Comparison of ENCODE assay signal across 6 cellular contexts in the genomic region with DNA sequence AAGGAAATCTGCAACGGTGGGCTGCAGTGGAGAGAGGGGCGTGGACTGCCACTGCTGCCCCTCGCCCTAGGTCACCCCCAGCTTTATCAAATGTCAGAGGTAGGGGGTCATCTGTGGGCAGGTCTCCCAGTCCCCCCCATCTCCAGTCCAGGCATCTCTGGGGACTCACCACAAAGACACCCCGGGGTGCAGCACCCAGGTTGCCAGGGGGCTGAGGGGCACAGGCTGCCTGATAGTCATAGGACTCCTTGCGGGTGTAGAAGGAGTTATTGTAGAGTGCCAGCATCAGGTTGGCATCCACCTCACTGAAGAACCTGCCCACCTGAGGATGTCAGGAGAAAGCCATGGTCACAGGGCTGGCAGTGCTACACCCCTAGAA. TPM values are rescaled to one million over a fixed set of nuclear protein-coding genes. Genes with fewer than 3 reads are reported as not detected.
A peak's percentile ranks its signal among the peaks of the same experiment; 100 is the strongest.
DNase-seq lines count a peak whose midpoint lies in the region; ATAC-seq and TF ChIP-seq lines count a peak whose summit lies in the region.

No MANE protein-coding gene starts in this region.

- 86% methylated on average over 5 of the region's 5 CpGs for WGBS in hepatocyte (ENCODE audit: low lambda C conversion rate, missing lambda C conversion rate)

- no peaks in the 10 kb centered on the region for H3K36me3 ChIP-seq in hepatocyte (replicated peaks; ENCODE audit: insufficient read depth, low read depth)

- peak overlapping the region; percentile 93 for H3K4me2 ChIP-seq in hepatocyte

- H2AFZ ChIP-seq in hepatocyte, result no peak overlapping the region

- no peaks in the 10 kb centered on the region for H3K27me3 Mint-ChIP-seq in activated naive CD4-positive, alpha-beta T cell treated with anti-CD3 and anti-CD28 coated beads, Interleukin-2, amount 50 U/mL, for 24 hours
- H3K27me3 Mint-ChIP-seq in type B pancreatic cell, result no peaks in the 10 kb centered on the region

- no peaks in the 10 kb centered on the region for H3K9me3 ChIP-seq in hepatocyte (ENCODE audit: low read depth)

- no peaks in the 10 kb centered on the region for H3K79me2 ChIP-seq in hepatocyte

- H3K36me3 Mint-ChIP-seq in activated naive CD4-positive, alpha-beta T cell treated with anti-CD3 and anti-CD28 coated beads, Interleukin-2, amount 50 U/mL, for 24 hours, result no peaks in the 10 kb centered on the region
- no peaks in the 10 kb centered on the region for H3K36me3 Mint-ChIP-seq in type B pancreatic cell

- peak overlapping the region; percentile 59 for H3K27ac Mint-ChIP-seq in activated naive CD4-positive, alpha-beta T cell treated with anti-CD3 and anti-CD28 coated beads, Interleukin-2, amount 50 U/mL, for 24 hours
- no peak overlapping the region for H3K27ac Mint-ChIP-seq in type B pancreatic cell

- H3K9me3 Mint-ChIP-seq in activated naive CD4-positive, alpha-beta T cell treated with anti-CD3 and anti-CD28 coated beads, Interleukin-2, amount 50 U/mL, for 24 hours, result no peaks in the 10 kb centered on the region
- no peaks in the 10 kb centered on the region for H3K9me3 Mint-ChIP-seq in type B pancreatic cell

- no peak overlapping the region for H3K27ac ChIP-seq in hepatocyte

- H3K9me2 ChIP-seq in hepatocyte (replicated peaks; ENCODE audit: insufficient read depth), result no peaks in the 10 kb centered on the region

- H4K20me1 ChIP-seq in hepatocyte (ENCODE audit: insufficient read depth, poor library complexity, severe bottlenecking), result no peaks in the 10 kb centered on the region

- H3K4me1 Mint-ChIP-seq in activated naive CD4-positive, alpha-beta T cell treated with anti-CD3 and anti-CD28 coated beads, Interleukin-2, amount 50 U/mL, for 24 hours, result peaks cover 30% of the 10 kb centered on the region
- peaks cover 4% of the 10 kb centered on the region for H3K4me1 Mint-ChIP-seq in type B pancreatic cell (ENCODE audit: unreplicated experiment)

- H3K4me1 ChIP-seq in hepatocyte (ENCODE audit: insufficient read depth), result no peaks in the 10 kb centered on the region

- no peaks in the 10 kb centered on the region for H3K27me3 ChIP-seq in hepatocyte

- no peak for TF ChIP-seq CTCF in hepatocyte (IDR thresholded peaks at IDR 0.05; ENCODE audit: poor library complexity)
- no peak for TF ChIP-seq CTCF in type B pancreatic cell (conservative IDR thresholded peaks at IDR 0.05)

- H3K4me3 Mint-ChIP-seq in activated naive CD4-positive, alpha-beta T cell treated with anti-CD3 and anti-CD28 coated beads, Interleukin-2, amount 50 U/mL, for 24 hours, result peak overlapping the region; percentile 86
- peak overlapping the region; percentile 85 for H3K4me3 Mint-ChIP-seq in type B pancreatic cell

- ATAC-seq in HG03045 (IDR thresholded peaks at IDR 0.05; ENCODE audit: unreplicated experiment), result no peak

- H3K4me3 ChIP-seq in hepatocyte, result no peak overlapping the region

- DNase-seq in activated naive CD4-positive, alpha-beta T cell (lab: John Stamatoyannopoulos, UW), result no peak
- DNase-seq in hepatocyte (ENCODE audit: low spot score), result no peak
- no peak for DNase-seq in type B pancreatic cell (ENCODE audit: extremely low spot score, unreplicated experiment)
- no peak for DNase-seq in germinal center (ENCODE audit: low spot score)

RNA-seq across cellular contexts. Expression of a gene that starts 6.5 kb away (rescaled TPM):
- total RNA-seq in hepatocyte (49.3 and 63.0 TPM in 2 replicates), type B pancreatic cell (ENCODE audit: low replicate concordance) (42.7 and 44.4 TPM in 2 replicates)
- 64.5 and 69.9 TPM in 2 replicates for polyA plus RNA-seq in hepatocyte

RNA-seq across cellular contexts. Expression of a gene that starts 15.2 kb away (rescaled TPM):
- total RNA-seq in hepatocyte (31.0 and 37.3 TPM in 2 replicates), type B pancreatic cell (ENCODE audit: low replicate concordance) (10.1 and 15.9 TPM in 2 replicates)
- polyA plus RNA-seq in hepatocyte, result 40.5 and 46.9 TPM in 2 replicates

RNA-seq across cellular contexts. Expression of a gene that starts 15.3 kb away (rescaled TPM):
- total RNA-seq in hepatocyte (22.3 and 23.5 TPM in 2 replicates), type B pancreatic cell (ENCODE audit: low replicate concordance) (20.3 and 27.9 TPM in 2 replicates)
- 27.0 and 34.6 TPM in 2 replicates for polyA plus RNA-seq in hepatocyte

RNA-seq across cellular contexts. Expression of a gene that starts 20.3 kb away (rescaled TPM):
- total RNA-seq in hepatocyte (0.20 and 0.44 TPM in 2 replicates), type B pancreatic cell (ENCODE audit: low replicate concordance) (1.8 and 13.4 TPM in 2 replicates)
- 0.18 and 0.77 TPM in 2 replicates for polyA plus RNA-seq in hepatocyte

RNA-seq across cellular contexts. Expression of a gene that starts 25.2 kb away (rescaled TPM):
- total RNA-seq in hepatocyte, result 11.3 and 13.4 TPM in 2 replicates
- polyA plus RNA-seq in hepatocyte, result 22.9 and 30.1 TPM in 2 replicates
- total RNA-seq in type B pancreatic cell (ENCODE audit: low replicate concordance), result 13.7 and 13.8 TPM in 2 replicates
